9 cellular contexts compared by ENCODE assay signal in genomic region chr14:90816686-90817436, GRCh38. TPM values are rescaled to one million over a fixed set of nuclear protein-coding genes. Genes with fewer than 3 reads are reported as not detected.
DNase-seq lines count a peak whose midpoint lies in the region; ATAC-seq, FAIRE-seq and TF ChIP-seq lines count a peak whose summit lies in the region.
"Had no signal": no experiment of that assay in that cellular context is flagged by ENCODE, and none has a peak within 500 bp of the region (broad histone marks: within the 10 kb centered on the region; RNA-seq: fewer than 3 reads in every experiment).

No MANE protein-coding gene starts in this region.

- FAIRE-seq in D721Med (lab: Jason Lieb, UNC): no peak

- WGBS in liver: 38% methylated on average over 16 of the region's 16 CpGs

- DNase-seq in activated naive CD4-positive, alpha-beta T cell treated with anti-CD3 and anti-CD28 coated beads for 36 hours: no peak
- no peak for DNase-seq in activated naive CD4-positive, alpha-beta T cell (lab: John Stamatoyannopoulos, UW)
- DNase-seq in cardiac fibroblast (ENCODE audit: low read depth in 2 of 2) (no peak), upper lobe of right lung (no peak), ureter (ENCODE audit: low spot score) (no peak), D721Med (ENCODE audit: insufficient read length, low spot score) (no peak)
- DNase-seq: PC-9 had no signal

- H3K4me1 ChIP-seq in liver (ENCODE audit: control insufficient read depth in 4 of 4, insufficient read depth in 4 of 4, low read length in 3 of 4) (peaks cover 25 to 79% (median 65%) of the 10 kb centered on the region in 4 donors), upper lobe of right lung (peaks cover 7% of the 10 kb centered on the region)

- CTCF ChIA-PET in activated naive CD4-positive, alpha-beta T cell treated with anti-CD3 and anti-CD28 coated beads for 36 hours (lab: Charles Lee): interaction anchor here (0.7 to 1.0 kb wide), 4 partner anchors 9 to 20 kb away, joined by 3 to 4 read pairs (median 4); no protein-coding TSS in a partner anchor

- H3K4me1 Mint-ChIP-seq in activated naive CD4-positive, alpha-beta T cell treated with anti-CD3 and anti-CD28 coated beads for 36 hours (ENCODE audit: low read depth): peaks cover 13% of the 10 kb centered on the region

- H3K4me3 ChIP-seq in cardiac fibroblast (replicated peaks in 1 of 2; ENCODE audit: low read depth in 2 of 2, low read length in 2 of 2) (peak overlapping the region; percentile 8 to 28), liver (ENCODE audit: low read depth in 1 of 3, low read length in 3 of 3) (no peak overlapping the region), upper lobe of right lung (no peak overlapping the region)
- H3K4me3 ChIP-seq: PC-9 had no signal

- H3K27ac ChIP-seq in liver (ENCODE audit: low read depth in 1 of 2, low read length in 2 of 2) (peak overlapping the region; percentile 4 to 57), upper lobe of right lung (no peak overlapping the region)
- H3K27ac ChIP-seq: PC-9 had no signal

- no peaks in the 10 kb centered on the region for H3K36me3 Mint-ChIP-seq in activated naive CD4-positive, alpha-beta T cell treated with anti-CD3 and anti-CD28 coated beads for 36 hours (ENCODE audit: low read depth)

- H3K36me3 ChIP-seq in liver (ENCODE audit: control insufficient read depth in 4 of 4, insufficient read depth in 3 of 4, low read depth in 1 of 4, low read length in 3 of 4): no peaks in the 10 kb centered on the region
- H3K36me3 ChIP-seq in upper lobe of right lung: no peaks in the 10 kb centered on the region

- H3K9me3 ChIP-seq in liver (ENCODE audit: control insufficient read depth in 4 of 4, low read length in 3 of 4) (no peaks in the 10 kb centered on the region), upper lobe of right lung (no peaks in the 10 kb centered on the region)

- no peak for TF ChIP-seq CTCF in cardiac fibroblast (IDR thresholded peaks at IDR 0.05; ENCODE audit: low read depth, low read length)
- no peak for TF ChIP-seq CTCF in liver (IDR thresholded peaks at IDR 0.05; ENCODE audit: low read depth, low read length, missing input control)
- TF ChIP-seq CTCF in upper lobe of right lung (IDR thresholded peaks at IDR 0.05): no peak
- TF ChIP-seq CTCF in D721Med (IDR thresholded peaks at IDR 0.05; ENCODE audit: insufficient read depth, missing control alignments): no peak

- no peak for TF ChIP-seq RAD21 in liver (IDR thresholded peaks at IDR 0.05)

- H3K27me3 Mint-ChIP-seq in activated naive CD4-positive, alpha-beta T cell treated with anti-CD3 and anti-CD28 coated beads for 36 hours (ENCODE audit: low read depth): peaks cover 4% of the 10 kb centered on the region

- H3K9ac ChIP-seq in liver (ENCODE audit: low read depth in 1 of 2, low read length in 2 of 2): no peak overlapping the region

- peak overlapping the region; percentile 25 for H3K4me3 Mint-ChIP-seq in activated naive CD4-positive, alpha-beta T cell treated with anti-CD3 and anti-CD28 coated beads for 36 hours

- H3K27ac Mint-ChIP-seq in activated naive CD4-positive, alpha-beta T cell treated with anti-CD3 and anti-CD28 coated beads for 36 hours: no peak overlapping the region

- intact Hi-C loops in activated naive CD4-positive, alpha-beta T cell treated with anti-CD3 and anti-CD28 coated beads for 36 hours (cut with micrococcal nuclease): no loop called here
- intact Hi-C loops in upper lobe of right lung (cut with DNase I): no loop called here

- H3K27me3 ChIP-seq in liver (ENCODE audit: control insufficient read depth in 4 of 4, insufficient read depth in 4 of 4, low read length in 3 of 4) (no peaks in the 10 kb centered on the region), upper lobe of right lung (no peaks in the 10 kb centered on the region)

- no peaks in the 10 kb centered on the region for H3K9me3 Mint-ChIP-seq in activated naive CD4-positive, alpha-beta T cell treated with anti-CD3 and anti-CD28 coated beads for 36 hours

- ATAC-seq in upper lobe of right lung (peak; percentile 2), GM19324 (IDR thresholded peaks at IDR 0.05; ENCODE audit: low FRiP score, unreplicated experiment) (no peak)

TF ChIP-seq in liver, 16 proteins besides CTCF, POLR2A, EP300 and RAD21:
- TF ChIP-seq RXRA (IDR thresholded peaks at IDR 0.05) (peak in 1 of 2 donors; percentile 76), FOXA2 (IDR thresholded peaks at IDR 0.05) (no peak), TAF1 (conservative IDR thresholded peaks at IDR 0.05) (no peak)

RNA-seq across cellular contexts. Expression of gene TTC7B, which starts 0.6 kb away (rescaled TPM):
- total RNA-seq in activated naive CD4-positive, alpha-beta T cell treated with anti-CD3 and anti-CD28 coated beads for 36 hours: 1 to 10 TPM; 5.6 to 6.5 TPM
- total RNA-seq in liver (10 to 100 TPM in 1 of 2 donors, 1 to 10 TPM in 1; 9.1 to 31.0 TPM), upper lobe of right lung (41.5 TPM), ureter (68.8 TPM)
- polyA plus RNA-seq in liver: 10 to 100 TPM in 1 of 2 donors, 1 to 10 TPM in 1; 9.5 to 15.4 TPM

Comparison
In these comparisons a context has a peak if more than half of its experiments do, and no peak if none do; other contexts are left out.
1. H3K4me3 ChIP-seq: peak in cardiac fibroblast (2 of 2); none in liver (0 of 3) and upper lobe of right lung (single experiment).